Comparison of ENCODE assay signal across 1 cellular context in the genomic region with DNA sequence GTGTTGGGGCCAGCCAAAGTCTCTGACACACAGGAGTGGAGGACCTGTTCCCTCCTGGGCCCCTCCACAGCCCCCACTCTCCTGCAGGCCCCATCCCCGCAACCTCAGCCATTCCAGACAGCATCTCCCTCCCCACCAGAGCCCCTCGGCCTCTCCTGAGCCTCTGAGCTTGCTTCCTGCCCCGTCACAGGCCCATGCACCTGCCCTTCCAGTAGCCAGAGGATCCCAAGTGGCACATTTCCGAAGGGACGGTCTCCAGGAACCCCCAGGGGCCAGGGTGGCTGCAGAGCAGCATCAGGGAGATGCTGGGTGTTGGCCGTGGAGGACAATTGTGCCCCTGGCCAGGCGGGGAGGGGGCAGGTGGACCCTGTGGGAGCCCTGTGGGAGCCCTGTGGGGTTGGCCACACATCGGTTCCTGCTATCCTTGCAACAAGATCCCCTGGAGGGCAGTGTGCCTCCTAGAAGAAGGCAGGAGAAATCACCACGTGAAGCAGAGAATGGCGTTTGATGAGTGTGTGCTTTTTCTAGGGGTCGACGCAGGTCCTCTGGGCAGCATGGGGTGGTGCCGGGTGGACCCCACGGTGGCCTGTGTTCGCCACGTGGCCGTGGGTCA.
TF ChIP-seq lines count a peak whose summit lies in the region.

No MANE protein-coding gene starts in this region.

TF ChIP-seq in A549, 52 proteins besides CTCF, POLR2A, EP300 and RAD21 (continued from another document):
- TF ChIP-seq HOXA7 (CRISPR knock-in tag; IDR thresholded peaks at IDR 0.05) (no peak), KDM5A (IDR thresholded peaks at IDR 0.05) (no peak), CHD2 (IDR thresholded peaks at IDR 0.05; ENCODE audit: low read length, partially characterized antibody) (no peak), MAFK (IDR thresholded peaks at IDR 0.05; ENCODE audit: partially characterized antibody) (peak; percentile 41)
TF ChIP-seq in A549: peak in this region for 2.
